ENCODE assay signal across 30 cellular contexts in genomic region chr14:71261206-71261605, GRCh38. TPM values are rescaled to one million over a fixed set of nuclear protein-coding genes. Genes with fewer than 3 reads are reported as not detected.
DNase-seq lines count a peak whose midpoint lies in the region; ATAC-seq and TF ChIP-seq lines count a peak whose summit lies in the region.
"Had no signal": no experiment of that assay in that cellular context is flagged by ENCODE, and none has a peak within 500 bp of the region (broad histone marks: within the 10 kb centered on the region; RNA-seq: fewer than 3 reads in every experiment).

No MANE protein-coding gene starts in this region.

- peaks cover 8% of the 10 kb centered on the region; the same call in 1 of the 2 replicates for H3F3A ChIP-seq in GM23248 (ENCODE audit: insufficient read depth)

- H3K4me2 ChIP-seq in GM23248 (ENCODE audit: unreplicated experiment) (no peak overlapping the region), osteoblast (ENCODE audit: insufficient read depth, low read length) (no peak overlapping the region)
- H3K4me2 ChIP-seq: hepatocyte, SK-N-SH had no signal

- no peak for ATAC-seq in HG03571 (IDR thresholded peaks at IDR 0.05; ENCODE audit: unreplicated experiment)
- ATAC-seq: gastrocnemius medialis; left colon; stimulated activated naive B cell treated with anti-CD40 and anti-IgM and Interleukin-4, amounts not matched to agents 10 μg/mL and 1 μg/mL and 100 μg/mL, for 72 hours had no signal

- H3K27ac Mint-ChIP-seq in nephron progenitor cell, result no peak overlapping the region
- H3K27ac Mint-ChIP-seq: activated CD4-positive, alpha-beta T cell treated with anti-CD3 and anti-CD28 coated beads, Interleukin-2, amount 10 ng/mL, durations not matched to agents 7 days and 5 days; activated T-cell treated with anti-CD3 and anti-CD28 coated beads, Interleukin-2, amount 50 U/mL, for 24 hours; CD14-positive monocyte; dendritic cell treated with granulocyte-macrophage colony-stimulating factor and Interleukin-4, amounts not matched to agents 40 ng/mL and 50 ng/mL, for 4 days; stimulated activated naive B cell treated with anti-CD40 and anti-IgM and Interleukin-4, amounts not matched to agents 10 μg/mL and 1 μg/mL and 100 μg/mL, for 72 hours had no signal

- in situ Hi-C loops in GM23248 (cut with MboI) (no loop called here), astrocyte of the spinal cord (cut with HindIII; ENCODE audit: low sequenced_read_pairs) (no loop called here)

- no peak overlapping the region for H3K4me3 ChIP-seq in GM23248
- no peak overlapping the region for H3K4me3 ChIP-seq in astrocyte of the spinal cord (ENCODE audit: low read depth, low read length)
- H3K4me3 ChIP-seq in osteoblast (ENCODE audit: insufficient read depth, low read length), result no peak overlapping the region
- H3K4me3 ChIP-seq: adrenal gland, cardiac muscle cell, esophagus squamous epithelium, gastrocnemius medialis, hepatocyte, prostate gland, sigmoid colon, suprapubic skin had no signal

- TF ChIP-seq CTCF in astrocyte of the spinal cord (IDR thresholded peaks at IDR 0.05; ENCODE audit: low read depth, low read length) (no peak), osteoblast (IDR thresholded peaks at IDR 0.05; ENCODE audit: extremely low read depth, low read depth, low read length) (no peak), nephron progenitor cell (IDR thresholded peaks at IDR 0.05) (no peak)

- H3K27me3 ChIP-seq in GM23248 (replicated peaks; ENCODE audit: insufficient read depth) (no peaks in the 10 kb centered on the region), osteoblast (ENCODE audit: insufficient read depth, low read length) (no peaks in the 10 kb centered on the region)
- H3K27me3 ChIP-seq: adrenal gland, cardiac muscle cell, esophagus squamous epithelium, gastrocnemius medialis, hepatocyte, neutrophil, sigmoid colon, suprapubic skin had no signal

- H3K79me2 ChIP-seq in GM23248 (ENCODE audit: insufficient read depth) (no peaks in the 10 kb centered on the region), osteoblast (ENCODE audit: insufficient read depth, low read length) (no peaks in the 10 kb centered on the region)
- H3K79me2 ChIP-seq: hepatocyte had no signal

- H3K9ac ChIP-seq in GM23248, result no peak overlapping the region
- H3K9ac ChIP-seq: SK-N-SH had no signal

- CTCF ChIA-PET in HEK293T (lab: Yijun Ruan, JAX), result no interaction called here

- peaks cover 5% of the 10 kb centered on the region for H3K36me3 Mint-ChIP-seq in nephron progenitor cell (ENCODE audit: low read depth)
- H3K36me3 Mint-ChIP-seq: CD14-positive monocyte had no signal

- WGBS in GM23248 (ENCODE audit: low coverage in 1 of 2, low lambda C conversion rate in 2 of 2, missing lambda C conversion rate in 2 of 2), 2 experiments, result 77% methylated on average over 2 of the region's 2 CpGs

- H3K4me3 Mint-ChIP-seq in nephron progenitor cell, result no peak overlapping the region
- H3K4me3 Mint-ChIP-seq: activated CD4-positive, alpha-beta T cell treated with anti-CD3 and anti-CD28 coated beads, Interleukin-2, amount 10 ng/mL, durations not matched to agents 7 days and 5 days; activated T-cell treated with anti-CD3 and anti-CD28 coated beads, Interleukin-2, amount 50 U/mL, for 24 hours; CD14-positive monocyte; dendritic cell treated with granulocyte-macrophage colony-stimulating factor and Interleukin-4, amounts not matched to agents 40 ng/mL and 50 ng/mL, for 4 days; stimulated activated naive B cell treated with anti-CD40 and anti-IgM and Interleukin-4, amounts not matched to agents 10 μg/mL and 1 μg/mL and 100 μg/mL, for 72 hours had no signal

- no peaks in the 10 kb centered on the region for H3K9me2 ChIP-seq in GM23248 (ENCODE audit: insufficient read depth)
- H3K9me2 ChIP-seq: SK-N-SH had no signal

- peaks cover 53% of the 10 kb centered on the region for H3K9me3 Mint-ChIP-seq in nephron progenitor cell

- POLR2A ChIA-PET in HEK293T (lab: Yijun Ruan, JAX), result no interaction called here

- H3K27ac ChIP-seq in GM23248, result no peak overlapping the region
- no peak overlapping the region for H3K27ac ChIP-seq in osteoblast (ENCODE audit: low read depth, low read length)
- H3K27ac ChIP-seq: adrenal gland, cardiac muscle cell, esophagus squamous epithelium, gastrocnemius medialis, hepatocyte, neutrophil, prostate gland, sigmoid colon, suprapubic skin had no signal

- H3K4me1 ChIP-seq in GM23248 (ENCODE audit: insufficient read depth), result no peaks in the 10 kb centered on the region; the same call in 1 of the 2 replicates
- H3K4me1 ChIP-seq in osteoblast (ENCODE audit: insufficient read depth, low read length), result peaks cover 3% of the 10 kb centered on the region
- H3K4me1 ChIP-seq: adrenal gland, esophagus squamous epithelium, gastrocnemius medialis, prostate gland, sigmoid colon, suprapubic skin had no signal

- H3K36me3 ChIP-seq in GM23248 (ENCODE audit: low read depth), result no peaks in the 10 kb centered on the region
- no peaks in the 10 kb centered on the region for H3K36me3 ChIP-seq in osteoblast (ENCODE audit: insufficient read depth, low read length)
- H3K36me3 ChIP-seq: adrenal gland, cardiac muscle cell, esophagus squamous epithelium, gastrocnemius medialis, neutrophil, prostate gland, sigmoid colon, suprapubic skin had no signal

- H3K27me3 Mint-ChIP-seq in nephron progenitor cell (ENCODE audit: low read depth, poor library complexity), result no peaks in the 10 kb centered on the region
- H3K27me3 Mint-ChIP-seq: dendritic cell treated with granulocyte-macrophage colony-stimulating factor and Interleukin-4, amounts not matched to agents 40 ng/mL and 50 ng/mL, for 4 days had no signal

- H3K9me3 ChIP-seq in GM23248 (ENCODE audit: low read depth) (no peaks in the 10 kb centered on the region), osteoblast (ENCODE audit: low read depth, low read length) (peaks cover 6% of the 10 kb centered on the region)
- H3K9me3 ChIP-seq: adrenal gland, gastrocnemius medialis, prostate gland, SK-N-SH had no signal

- H3K4me1 Mint-ChIP-seq in nephron progenitor cell, result no peaks in the 10 kb centered on the region
- H3K4me1 Mint-ChIP-seq: CD14-positive monocyte had no signal

- H2AFZ ChIP-seq in GM23248, result peak overlapping the region; percentile 55
- peak overlapping the region; percentile 35 for H2AFZ ChIP-seq in osteoblast (ENCODE audit: low read length)
- H2AFZ ChIP-seq: hepatocyte had no signal

- peak; percentile 49 for DNase-seq in GM23248
- peak; percentile 65 for DNase-seq in MV-4-11 (lab: John Stamatoyannopoulos, UW)
- DNase-seq in astrocyte of the spinal cord (ENCODE audit: low read depth, low spot score), result peak; percentile 67
- DNase-seq in osteoblast (ENCODE audit: insufficient read length, low spot score, missing footprints), result no peak
- DNase-seq in nephron progenitor cell, result no peak
- no peak for DNase-seq in HEK293T (ENCODE audit: extremely low spot score)
- DNase-seq: activated CD4-positive, alpha-beta T cell treated with anti-CD3 and anti-CD28 coated beads, Interleukin-2, amount 10 ng/mL, durations not matched to agents 7 days and 5 days; activated naive CD4-positive, alpha-beta T cell; activated T-cell treated with anti-CD3 and anti-CD28 coated beads, Interleukin-2, amount 50 U/mL, for 24 hours; adrenal gland; esophagus squamous epithelium; gastrocnemius medialis; left colon; mammary epithelial cell; NCI-H1436; NCI-H446 treated with DMSO at 0.1 percent for 48 hours; NCI-H82; sigmoid colon; SK-N-SH; stimulated activated CD4-positive, alpha-beta T cell treated with anti-CD3 and anti-CD28 coated beads, Interleukin-15, amount 100 ng/mL, for 24 hours; stimulated activated naive B cell treated with anti-CD40 and anti-IgM and Interleukin-4, amounts not matched to agents 10 μg/mL and 1 μg/mL and 100 μg/mL, for 72 hours; T-helper 2 cell had no signal

- H4K20me1 ChIP-seq in GM23248 (ENCODE audit: insufficient read depth), result no peaks in the 10 kb centered on the region
- H4K20me1 ChIP-seq in osteoblast (ENCODE audit: insufficient read depth, low read length), result no peaks in the 10 kb centered on the region

TF ChIP-seq in HEK293T, 16 proteins besides CTCF, POLR2A, EP300 and RAD21:
- TF ChIP-seq SUZ12 (IDR thresholded peaks at IDR 0.05) (no peak), HDGF (IDR thresholded peaks at IDR 0.05; ENCODE audit: borderline replicate concordance) (no peak), ELF4 (IDR thresholded peaks at IDR 0.05) (no peak), CTBP1 (IDR thresholded peaks at IDR 0.05; ENCODE audit: borderline replicate concordance) (no peak), BHLHE40 (IDR thresholded peaks at IDR 0.05; ENCODE audit: borderline replicate concordance) (no peak)
TF ChIP-seq in HEK293T: peak in this region for 0.

RNA-seq across cellular contexts. Expression of gene SIPA1L1, which starts 59.1 kb away (rescaled TPM):
- total RNA-seq in GM23248 (2014; rRNA removed; shearing (Covaris generic)), result 56.3 and 69.3 TPM in 2 replicates
- polyA plus RNA-seq in GM23248 (2016; fragmentation: Nextera tagmentation; extraction: Ambion mirVana), result 63.7 and 67.0 TPM in 2 replicates
- total RNA-seq in osteoblast, result 86.3 and 99.2 TPM in 2 replicates

Comparison
In these comparisons a context has a peak if more than half of its experiments do, and no peak if none do; other contexts are left out.
1. DNase-seq: peak in GM23248 (single experiment), MV-4-11 (single experiment) and astrocyte of the spinal cord (single experiment); none in osteoblast (single experiment), nephron progenitor cell (single experiment) and HEK293T (single experiment).